ENCODE assay signal across 29 cellular contexts in the genomic region with DNA sequence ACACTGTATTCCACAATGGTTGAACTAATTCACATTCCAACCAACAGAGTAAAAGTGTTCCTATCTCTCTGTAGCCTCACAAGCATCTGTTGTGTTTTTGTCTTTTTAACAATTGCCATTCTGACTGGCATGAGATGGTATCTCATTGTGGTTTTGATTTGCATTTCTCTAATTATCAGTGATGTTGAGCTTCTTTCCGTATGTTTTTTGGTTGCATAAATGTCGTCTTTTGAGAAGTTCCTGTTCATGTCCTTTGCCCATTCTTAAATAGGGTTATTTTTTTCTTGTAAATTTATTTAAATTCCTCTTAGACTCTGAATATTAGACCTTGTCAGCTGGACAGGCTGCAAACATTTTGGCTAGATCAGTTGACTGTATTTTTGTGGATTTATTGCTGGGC.
"Had no signal": no experiment of that assay in that cellular context is flagged by ENCODE, and none has a peak within 500 bp of the region (broad histone marks: within the 10 kb centered on the region; RNA-seq: fewer than 3 reads in every experiment).

No MANE protein-coding gene starts in this region.

- H3K27me3 Mint-ChIP-seq: stimulated activated memory B cell treated with anti-CD40 and anti-IgM and Interleukin-4, amounts not matched to agents 10 μg/mL and 1 μg/mL and 100 μg/mL, for 72 hours; stimulated activated naive CD8-positive, alpha-beta T cell treated with anti-CD3 and anti-CD28 coated beads, Interleukin-15, amount 100 ng/mL, for 72 hours; stimulated activated naive CD8-positive, alpha-beta T cell treated with anti-CD3 and anti-CD28 coated beads, Interleukin-15, Interleukin-2, amounts not matched to agents 100 ng/mL and 50 ng/mL, for 24 hours; type B pancreatic cell had no signal

- H3K9me3 ChIP-seq: suprapubic skin, testis, thoracic aorta, thyroid gland, tibial nerve, transverse colon, upper lobe of left lung, upper lobe of right lung, uterus, vagina had no signal

- H3K4me3 Mint-ChIP-seq: stimulated activated effector memory CD8-positive, alpha-beta T cell treated with anti-CD3 and anti-CD28 coated beads, Interleukin-12 subunit alpha, Interleukin-12 subunit beta, amount 100 ng/mL, for 72 hours; stimulated activated memory B cell treated with anti-CD40 and anti-IgM and Interleukin-4, amounts not matched to agents 10 μg/mL and 1 μg/mL and 100 μg/mL, for 72 hours; stimulated activated naive B cell treated with anti-CD40 and anti-IgM and Interleukin-4, amounts not matched to agents 10 μg/mL and 1 μg/mL and 100 μg/mL, for 72 hours; stimulated activated naive CD8-positive, alpha-beta T cell treated with anti-CD3 and anti-CD28 coated beads, Interleukin-15, amount 100 ng/mL, for 72 hours; stimulated activated naive CD8-positive, alpha-beta T cell treated with anti-CD3 and anti-CD28 coated beads, Interleukin-15, Interleukin-2, amounts not matched to agents 100 ng/mL and 50 ng/mL, for 24 hours; type B pancreatic cell had no signal

- H3K9me3 Mint-ChIP-seq: stimulated activated effector memory CD8-positive, alpha-beta T cell treated with anti-CD3 and anti-CD28 coated beads, Interleukin-12 subunit alpha, Interleukin-12 subunit beta, amount 100 ng/mL, for 72 hours had no signal

- FAIRE-seq: urothelium cell line had no signal

- H3K36me3 Mint-ChIP-seq: stimulated activated effector memory CD8-positive, alpha-beta T cell treated with anti-CD3 and anti-CD28 coated beads, Interleukin-12 subunit alpha, Interleukin-12 subunit beta, amount 100 ng/mL, for 72 hours; type B pancreatic cell had no signal

- DNase-seq: stimulated activated CD4-positive, alpha-beta T cell treated with anti-CD3 and anti-CD28 coated beads, Interleukin-2, amount 100 ng/mL, for 48 hours; stimulated activated CD4-positive, alpha-beta T cell treated with anti-CD3 and anti-CD28 coated beads, Interleukin-4, amount 100 ng/mL, for 1 hour; stimulated activated CD4-positive, alpha-beta T cell treated with anti-CD3 and anti-CD28 coated beads, Interleukin-4, amount 100 ng/mL, for 24 hours; stimulated activated CD4-positive, alpha-beta T cell treated with anti-CD3 and anti-CD28 coated beads, Interleukin-4, amount 100 ng/mL, for 4 hours; stimulated activated CD8-positive, alpha-beta memory T cell treated with anti-CD3 and anti-CD28 coated beads, Interleukin-4, amount 100 ng/mL, for 48 hours; stimulated activated naive B cell treated with anti-CD40 and anti-IgM and Interleukin-4, amounts not matched to agents 10 μg/mL and 1 μg/mL and 100 μg/mL, for 72 hours; stimulated activated naive CD4-positive, alpha-beta T cell; stimulated activated naive CD4-positive, alpha-beta T cell treated with Interleukin-2 at 50 U/mL for 16 hours; stimulated activated naive CD8-positive, alpha-beta T cell treated with anti-CD3 and anti-CD28 coated beads, Interleukin-15, amount 100 ng/mL, for 72 hours; stimulated activated naive CD8-positive, alpha-beta T cell treated with anti-CD3 and anti-CD28 coated beads, Interleukin-15, Interleukin-2, amounts not matched to agents 100 U/mL and 50 U/mL, for 24 hours; stomach; substantia nigra; testis; thyroid gland; tibial artery; transverse colon; trophoblast cell; upper lobe of left lung; upper lobe of right lung; uterus had no signal

- H3K4me1 ChIP-seq: stomach, suprapubic skin, testis, thyroid gland, tibial artery, tibial nerve, transverse colon, upper lobe of left lung, upper lobe of right lung, uterus, vagina had no signal

- H3K27me3 ChIP-seq: stomach, suprapubic skin, testis, thyroid gland, tibial artery, transverse colon, upper lobe of left lung, upper lobe of right lung, vagina had no signal

- H3K36me3 ChIP-seq: stomach, suprapubic skin, thoracic aorta, thyroid gland, tibial artery, tibial nerve, transverse colon, upper lobe of left lung, upper lobe of right lung, uterus, vagina had no signal

- ATAC-seq: stimulated activated effector memory CD8-positive, alpha-beta T cell treated with anti-CD3 and anti-CD28 coated beads, Interleukin-12 subunit alpha, Interleukin-12 subunit beta, amount 100 ng/mL, for 72 hours; stimulated activated memory B cell treated with anti-CD40 and anti-IgM and Interleukin-4, amounts not matched to agents 10 μg/mL and 1 μg/mL and 100 μg/mL, for 72 hours; stimulated activated naive B cell treated with anti-CD40 and anti-IgM and Interleukin-4, amounts not matched to agents 10 μg/mL and 1 μg/mL and 100 μg/mL, for 72 hours; stimulated activated naive CD8-positive, alpha-beta T cell treated with anti-CD3 and anti-CD28 coated beads, Interleukin-15, amount 100 ng/mL, for 72 hours; stimulated activated naive CD8-positive, alpha-beta T cell treated with anti-CD3 and anti-CD28 coated beads, Interleukin-15, Interleukin-2, amounts not matched to agents 100 U/mL and 50 U/mL, for 24 hours; upper lobe of right lung had no signal

- H3K4me3 ChIP-seq: stomach, suprapubic skin, testis, thoracic aorta, thyroid gland, tibial artery, tibial nerve, transverse colon, upper lobe of left lung, upper lobe of right lung, uterus, vagina had no signal

- H3K27ac Mint-ChIP-seq: stimulated activated effector memory CD8-positive, alpha-beta T cell treated with anti-CD3 and anti-CD28 coated beads, Interleukin-12 subunit alpha, Interleukin-12 subunit beta, amount 100 ng/mL, for 72 hours; stimulated activated memory B cell treated with anti-CD40 and anti-IgM and Interleukin-4, amounts not matched to agents 10 μg/mL and 1 μg/mL and 100 μg/mL, for 72 hours; stimulated activated naive B cell treated with anti-CD40 and anti-IgM and Interleukin-4, amounts not matched to agents 10 μg/mL and 1 μg/mL and 100 μg/mL, for 72 hours; stimulated activated naive CD8-positive, alpha-beta T cell treated with anti-CD3 and anti-CD28 coated beads, Interleukin-15, amount 100 ng/mL, for 72 hours; stimulated activated naive CD8-positive, alpha-beta T cell treated with anti-CD3 and anti-CD28 coated beads, Interleukin-15, Interleukin-2, amounts not matched to agents 100 ng/mL and 50 ng/mL, for 24 hours; type B pancreatic cell had no signal

- H3K4me1 Mint-ChIP-seq: stimulated activated effector memory CD8-positive, alpha-beta T cell treated with anti-CD3 and anti-CD28 coated beads, Interleukin-12 subunit alpha, Interleukin-12 subunit beta, amount 100 ng/mL, for 72 hours; stimulated activated memory B cell treated with anti-CD40 and anti-IgM and Interleukin-4, amounts not matched to agents 10 μg/mL and 1 μg/mL and 100 μg/mL, for 72 hours; stimulated activated naive B cell treated with anti-CD40 and anti-IgM and Interleukin-4, amounts not matched to agents 10 μg/mL and 1 μg/mL and 100 μg/mL, for 72 hours; stimulated activated naive CD8-positive, alpha-beta T cell treated with anti-CD3 and anti-CD28 coated beads, Interleukin-15, amount 100 ng/mL, for 72 hours had no signal

- H3K27ac ChIP-seq: stomach, suprapubic skin, testis, thoracic aorta, thyroid gland, tibial artery, tibial nerve, transverse colon, upper lobe of left lung, upper lobe of right lung, uterus, vagina had no signal
